ENCODE assay signal across 8 cellular contexts in the genomic region with DNA sequence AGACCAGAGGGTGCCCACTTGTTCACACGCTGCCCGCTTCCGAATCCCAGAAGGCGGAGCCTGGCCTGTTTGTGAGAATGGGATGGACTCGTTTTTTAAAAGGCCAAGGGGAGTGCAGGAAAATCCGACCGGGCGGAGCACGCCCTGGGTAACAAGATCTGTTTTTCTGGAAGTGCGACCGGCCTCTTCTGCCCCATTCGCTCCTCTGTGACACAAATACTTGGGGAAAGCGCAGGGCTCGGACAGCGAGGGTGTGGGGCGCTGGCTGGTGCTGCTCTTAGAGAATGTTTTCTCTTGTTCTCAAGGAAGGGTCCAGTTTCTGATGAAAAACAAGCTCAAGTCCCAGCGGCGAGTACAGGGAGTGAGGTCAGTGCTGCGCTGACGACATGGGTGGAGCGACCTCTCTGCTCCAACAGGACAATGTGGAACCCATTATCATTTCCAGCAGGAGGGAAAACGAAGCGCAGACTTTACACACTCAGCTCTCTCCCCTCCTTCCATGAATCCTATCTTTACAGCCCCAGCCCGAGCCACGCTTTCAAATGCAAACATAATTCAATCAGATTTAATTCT. TPM values are rescaled to one million over a fixed set of nuclear protein-coding genes. Genes with fewer than 3 reads are reported as not detected.
DNase-seq lines count a peak whose midpoint lies in the region; ATAC-seq and TF ChIP-seq lines count a peak whose summit lies in the region.

No MANE protein-coding gene starts in this region.

- no peak for ATAC-seq in HG03565 (IDR thresholded peaks at IDR 0.05; ENCODE audit: unreplicated experiment)
- ATAC-seq in HG02852 (IDR thresholded peaks at IDR 0.05; ENCODE audit: unreplicated experiment), result no peak
- ATAC-seq in foreskin keratinocyte, result no peak

- peaks cover 0 to 4% (median 0%) of the 10 kb centered on the region in 8 donors for H3K9me3 ChIP-seq in spleen

- no peak for TF ChIP-seq POLR2A in spleen (IDR thresholded peaks at IDR 0.05)

- H3K4me1 ChIP-seq in spleen, result peaks cover 0 to 26% (median 16%) of the 10 kb centered on the region in 6 donors
- H3K4me1 ChIP-seq in foreskin keratinocyte, result no peaks in the 10 kb centered on the region

- DNase-seq in activated naive CD4-positive, alpha-beta T cell treated with Interleukin-2 at 50 U/mL for 16 hours, result no peak
- DNase-seq in caudate nucleus (lab: John Stamatoyannopoulos, UW), result peak in 8 of 61 donors; percentile 14 to 73 (median 43)
- DNase-seq in kidney tubule cell (ENCODE audit: low spot score), result peak; percentile 17
- DNase-seq in spleen, result no peak
- DNase-seq in foreskin keratinocyte, result no peak

- TF ChIP-seq CTCF in spleen (IDR thresholded peaks at IDR 0.05 in 8 of 11, conservative IDR thresholded peaks at IDR 0.05 in 3 of 11), result no peak
- no peak for TF ChIP-seq CTCF in foreskin keratinocyte (conservative IDR thresholded peaks at IDR 0.05)

- H3K27ac ChIP-seq in caudate nucleus (ENCODE audit: low read depth, low read length) (peak overlapping the region; percentile 24), spleen (peak overlapping the region in 7 of 8 donors; percentile 15 to 64 (median 52)), foreskin keratinocyte (no peak overlapping the region)

- H3K36me3 ChIP-seq in spleen, result no peaks in the 10 kb centered on the region

- H3K27me3 ChIP-seq in spleen (replicated peaks in 1 of 7) (peaks cover 0 to 99% (median 22%) of the 10 kb centered on the region in 7 donors), foreskin keratinocyte (peaks cover 36% of the 10 kb centered on the region)

- H3K4me3 ChIP-seq in spleen, result peak overlapping the region in 6 of 8 donors; percentile 19 to 70 (median 46)

- intact Hi-C loops in spleen (cut with DNase I; ENCODE audit: low total_unique reads), result no loop called here

- peaks cover 25% of the 10 kb centered on the region for H3K27me3 Mint-ChIP-seq in activated naive CD4-positive, alpha-beta T cell treated with anti-CD3 and anti-CD28 coated beads, Interleukin-2, amount 50 U/mL, for 24 hours

- H3K4me3 Mint-ChIP-seq in activated naive CD4-positive, alpha-beta T cell treated with anti-CD3 and anti-CD28 coated beads, Interleukin-2, amount 50 U/mL, for 24 hours, result peak overlapping the region; percentile 78

- no peaks in the 10 kb centered on the region for H3K9me3 Mint-ChIP-seq in activated naive CD4-positive, alpha-beta T cell treated with anti-CD3 and anti-CD28 coated beads, Interleukin-2, amount 50 U/mL, for 24 hours

- H3K4me1 Mint-ChIP-seq in activated naive CD4-positive, alpha-beta T cell treated with anti-CD3 and anti-CD28 coated beads, Interleukin-2, amount 50 U/mL, for 24 hours, result peaks cover 12% of the 10 kb centered on the region

- 10 to 17% (median 13%) methylated on average over 22 to 25 of the region's 25 CpGs for WGBS in spleen, 5 donors

- no peak overlapping the region for H3K27ac Mint-ChIP-seq in activated naive CD4-positive, alpha-beta T cell treated with anti-CD3 and anti-CD28 coated beads, Interleukin-2, amount 50 U/mL, for 24 hours

- no peaks in the 10 kb centered on the region for H3K36me3 Mint-ChIP-seq in activated naive CD4-positive, alpha-beta T cell treated with anti-CD3 and anti-CD28 coated beads, Interleukin-2, amount 50 U/mL, for 24 hours

RNA-seq across cellular contexts. Expression of a gene that starts 1.3 kb away (rescaled TPM):
- 1 to 10 TPM in 6 of 7 donors, under 1 TPM in 1; 0.74 to 2.8 (median 1.7) TPM for total RNA-seq in spleen
- under 1 TPM; 0.24 to 0.93 (median 0.63) TPM for polyA plus RNA-seq in spleen
- total RNA-seq in foreskin keratinocyte, result 0.04 and 0.07 TPM in 2 replicates
- polyA plus RNA-seq in foreskin keratinocyte, result 0.04 and 0.11 TPM in 2 replicates

RNA-seq across cellular contexts. Expression of a gene that starts 20.4 kb away (rescaled TPM):
- total RNA-seq in spleen, result under 1 TPM in 3 of 7 donors, not detected in 4; 0.15 to 0.34 (median 0.26) TPM
- not detected for polyA plus RNA-seq in spleen
- total RNA-seq in foreskin keratinocyte, result not detected in 2 replicates
- not detected in 2 replicates for polyA plus RNA-seq in foreskin keratinocyte
